Comparison of ENCODE assay signal across 8 cellular contexts in genomic region chr1:231420959-231421615, GRCh38. TPM values are rescaled to one million over a fixed set of nuclear protein-coding genes. Genes with fewer than 3 reads are reported as not detected.
A peak's percentile ranks its signal among the peaks of the same experiment; 100 is the strongest.
DNase-seq lines count a peak whose midpoint lies in the region; ATAC-seq and TF ChIP-seq lines count a peak whose summit lies in the region.

No MANE protein-coding gene starts in this region.

- H3K27ac ChIP-seq in tibial nerve, result peak overlapping the region; percentile 89 to 98 (median 98)

- H3K9me3 Mint-ChIP-seq in nephron, result no peaks in the 10 kb centered on the region

- TF ChIP-seq EP300 in tibial nerve (IDR thresholded peaks at IDR 0.05), result no peak

- peaks cover 5% of the 10 kb centered on the region for H3K36me3 Mint-ChIP-seq in nephron (ENCODE audit: low read depth)

- peak overlapping the region; percentile 90 for H3K9ac ChIP-seq in NT2/D1 (ENCODE audit: insufficient read length, low read depth)

- peaks cover 7% of the 10 kb centered on the region for H3K36me3 ChIP-seq in NT2/D1 (ENCODE audit: insufficient read depth, insufficient read length, low read length)
- no peaks in the 10 kb centered on the region for H3K36me3 ChIP-seq in tibial nerve

- H3K27me3 Mint-ChIP-seq in nephron (ENCODE audit: low read depth), result no peaks in the 10 kb centered on the region

- TF ChIP-seq CTCF in nephron (IDR thresholded peaks at IDR 0.05; ENCODE audit: unreplicated experiment in 3 of 3), result no peak
- no peak for TF ChIP-seq CTCF in tibial nerve (IDR thresholded peaks at IDR 0.05)

- DNase-seq in NCI-H1105 (lab: John Stamatoyannopoulos, UW) (peak; percentile 4), NCI-H1105 treated with DMSO at 0.1 percent for 48 hours (lab: John Stamatoyannopoulos, UW) (no peak), NT2/D1 (ENCODE audit: low read depth, low spot score) (peak; percentile 40), activated T-helper 1 cell treated with Interleukin-2 at 50 U/mL for 16 hours (ENCODE audit: low read depth) (peak; percentile 4), fibroblast of peridontal ligament (ENCODE audit: extremely low read depth) (peak; percentile 50), tibial nerve (ENCODE audit: low spot score in 2 of 2) (peak in 1 of 2 donors; percentile 22)

- no peak for TF ChIP-seq POLR2A in tibial nerve (IDR thresholded peaks at IDR 0.05)

- 0 to 1% methylated on average over 36 to 56 of the region's 71 CpGs for WGBS in tibial nerve, 2 donors

- H3K4me3 Mint-ChIP-seq in nephron, result peak overlapping the region; percentile 90 to 95 (median 90)

- H3K9me3 ChIP-seq in NT2/D1 (ENCODE audit: insufficient read depth, low read length), result no peaks in the 10 kb centered on the region
- no peaks in the 10 kb centered on the region for H3K9me3 ChIP-seq in tibial nerve

- peak; percentile 7 for ATAC-seq in HG02870 (IDR thresholded peaks at IDR 0.05; ENCODE audit: unreplicated experiment)

- peaks cover 48% of the 10 kb centered on the region for H3K4me1 Mint-ChIP-seq in nephron

- peak overlapping the region; percentile 53 to 97 (median 94) for H3K27ac Mint-ChIP-seq in nephron

- H3K27me3 ChIP-seq in NT2/D1 (ENCODE audit: insufficient read depth, insufficient read length) (peaks cover 50% of the 10 kb centered on the region), tibial nerve (no peaks in the 10 kb centered on the region)

- H3K4me3 ChIP-seq in NT2/D1 (ENCODE audit: insufficient read length, low read depth) (peak overlapping the region; percentile 73), tibial nerve (peak overlapping the region; percentile 67 to 91 (median 84))

- H3K4me1 ChIP-seq in NT2/D1 (ENCODE audit: insufficient read depth, insufficient read length), result no peaks in the 10 kb centered on the region
- H3K4me1 ChIP-seq in tibial nerve, result peaks cover 0 to 68% (median 29%) of the 10 kb centered on the region in 4 donors

RNA-seq across cellular contexts. Expression of gene EGLN1, which starts 1.0 kb away (rescaled TPM):
- total RNA-seq in tibial nerve, result 10 to 100 TPM; 53.2 to 76.7 (median 60.1) TPM
